Comparison of ENCODE assay signal across 8 cellular contexts in genomic region chr2:55175254-55176093, GRCh38. TPM values are rescaled to one million over a fixed set of nuclear protein-coding genes. Genes with fewer than 3 reads are reported as not detected.
DNase-seq lines count a peak whose midpoint lies in the region; ATAC-seq and TF ChIP-seq lines count a peak whose summit lies in the region.

No MANE protein-coding gene starts in this region.

- ATAC-seq in GM18498 (IDR thresholded peaks at IDR 0.05; ENCODE audit: unreplicated experiment) (peak; percentile 71), Panc1 (peak; percentile 95), HG02642 (IDR thresholded peaks at IDR 0.05; ENCODE audit: poor library complexity, unreplicated experiment) (no peak), GM21737 (IDR thresholded peaks at IDR 0.05; ENCODE audit: unreplicated experiment) (no peak)

- CTCF ChIA-PET in Panc1 (lab: Charles Lee): interaction anchor here (1.5 kb wide), 1 partner anchor 276 kb away, joined by 6 read pairs; no protein-coding TSS in a partner anchor

- DNase-seq in AG20443 (ENCODE audit: low spot score): peak; percentile 76
- peak; percentile 57 for DNase-seq in HT-29 (ENCODE audit: low spot score)
- DNase-seq in Panc1 (ENCODE audit: low read depth, low spot score): peak; percentile 59
- DNase-seq in dorsolateral prefrontal cortex: no peak
- peak; percentile 55 for DNase-seq in midbrain (lab: John Stamatoyannopoulos, UW)

- intact Hi-C loops in Panc1 (cut with micrococcal nuclease; ENCODE audit: unreplicated experiment) (loop anchor here (10.0 kb wide), 1 partner anchor 451 kb away; the partner anchor contains the start of gene EML6), dorsolateral prefrontal cortex (cut with DNase I) (loop anchor here in 1 of 2 donors (5.0 to 10.0 kb wide), 2 partner anchors 338 to 451 kb away; partner anchors contain the start of gene EML6)

- H3K27ac ChIP-seq in Panc1 (ENCODE audit: low read length) (peak overlapping the region; percentile 66; the same call in 1 of the 2 replicates), dorsolateral prefrontal cortex (peak overlapping the region in 10 of 59 donors; percentile 2 to 49 (median 21))

- H3K4me1 ChIP-seq in Panc1 (ENCODE audit: control insufficient read depth, insufficient read depth, low read length): no peaks in the 10 kb centered on the region

- H3K4me3 ChIP-seq in Panc1 (ENCODE audit: low read depth in 2 of 2, low read length in 2 of 2) (no peak overlapping the region), dorsolateral prefrontal cortex (peak overlapping the region in 41 of 59 donors; percentile 1 to 50 (median 26))

- BruUV-seq in Panc1 (replicated peaks; lab: Mats Ljungman, UMichigan): no TSS peak

- TF ChIP-seq CTCF in Panc1 (IDR thresholded peaks at IDR 0.05): peak; percentile 70; the same call in 1 of the 2 replicates
- TF ChIP-seq CTCF in dorsolateral prefrontal cortex (IDR thresholded peaks at IDR 0.05 in 54 of 56, conservative IDR thresholded peaks at IDR 0.05 in 2 of 56; ENCODE audit: low read depth in 1 of 56, partially characterized antibody in 56 of 56): peak; percentile 44 to 92 (median 73)

- no peaks in the 10 kb centered on the region for H3K36me3 ChIP-seq in Panc1 (ENCODE audit: control insufficient read depth, insufficient read depth, low read length)

- H3K9me3 ChIP-seq in Panc1 (ENCODE audit: control insufficient read depth, insufficient read depth, low read depth, low read length): no peaks in the 10 kb centered on the region

- H3K27me3 ChIP-seq in Panc1 (ENCODE audit: control insufficient read depth, insufficient read depth, low read length) (no peaks in the 10 kb centered on the region), dorsolateral prefrontal cortex (no peaks in the 10 kb centered on the region)

- in situ Hi-C loops in Panc1 (cut with HindIII; ENCODE audit: low pct_unique_long_range_greater_than_20kb, low sequenced_read_pairs): no loop called here

- POLR2A ChIA-PET in Panc1 (lab: Charles Lee): interaction anchor here (1.0 kb wide), 1 partner anchor 127 kb away, joined by 4 read pairs; no protein-coding TSS in a partner anchor

RNA-seq across cellular contexts. Expression of gene CLHC1, which starts 56.6 kb away (rescaled TPM):
- 0.46 and 1.3 TPM in 2 replicates for total RNA-seq in HT-29 (2014; rRNA removed; shearing (Covaris generic))
- total RNA-seq in Panc1 (2021; ENCODE audit: unreplicated experiment) (3.6 TPM), dorsolateral prefrontal cortex (10 to 100 TPM; 12.9 to 62.6 (median 27.4) TPM)
- 1.5 TPM for polyA plus RNA-seq in Panc1 (2012; ENCODE audit: insufficient read length)

RNA-seq across cellular contexts. Expression of gene RPS27A, which starts 57.0 kb away (rescaled TPM):
- 852 and 923 TPM in 2 replicates for total RNA-seq in HT-29 (2014; rRNA removed; shearing (Covaris generic))
- 853 TPM for total RNA-seq in Panc1 (2021; ENCODE audit: unreplicated experiment)
- polyA plus RNA-seq in Panc1 (2012; ENCODE audit: insufficient read length): 595 TPM
- total RNA-seq in dorsolateral prefrontal cortex: 100 to 1,000 TPM; 221 to 469 (median 349) TPM

Comparison
In these comparisons a context has a peak if more than half of its experiments do, and no peak if none do; other contexts are left out.
1. DNase-seq: peak in AG20443 (single experiment), HT-29 (single experiment), Panc1 (single experiment) and midbrain (single experiment); none in dorsolateral prefrontal cortex (0 of 10).
2. ATAC-seq: peak in GM18498 (single experiment) and Panc1 (single experiment); none in HG02642 (single experiment) and GM21737 (single experiment).
3. H3K4me3 ChIP-seq: peak in dorsolateral prefrontal cortex (41 of 59); none in Panc1 (0 of 2).